Comparison of ENCODE assay signal across 19 cellular contexts in the genomic region with DNA sequence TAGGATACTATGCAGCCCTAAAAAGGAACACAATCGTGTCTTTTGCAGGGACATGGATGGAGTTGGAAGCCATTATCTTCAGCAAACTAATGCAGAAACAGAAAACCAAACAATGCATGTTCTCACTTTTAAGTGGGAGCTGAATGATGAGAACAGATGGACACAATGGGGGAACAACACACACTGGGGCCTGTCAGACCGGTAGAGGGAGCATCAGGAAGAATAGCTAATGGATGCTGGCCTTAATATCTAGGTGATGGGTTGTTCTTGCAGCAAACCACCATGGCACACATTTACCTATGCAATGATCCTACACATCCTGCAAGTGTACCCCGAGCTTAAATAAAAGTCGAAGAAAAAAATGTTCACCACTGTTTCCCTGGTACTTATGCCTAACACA. TPM values are rescaled to one million over a fixed set of nuclear protein-coding genes. Genes with fewer than 3 reads are reported as not detected.
A peak's percentile ranks its signal among the peaks of the same experiment; 100 is the strongest.
DNase-seq lines count a peak whose midpoint lies in the region; ATAC-seq and TF ChIP-seq lines count a peak whose summit lies in the region.
"Had no signal": no experiment of that assay in that cellular context is flagged by ENCODE, and none has a peak within 500 bp of the region (broad histone marks: within the 10 kb centered on the region; RNA-seq: fewer than 3 reads in every experiment).

No MANE protein-coding gene starts in this region.

- H3K27ac ChIP-seq in AG04450 (ENCODE audit: low read depth, low read length) (no peak overlapping the region), GM23338 (ENCODE audit: low read depth) (no peak overlapping the region)
- H3K27ac ChIP-seq in CD8-positive, alpha-beta memory T cell (ENCODE audit: low read depth, low read length), result no peak overlapping the region
- H3K27ac ChIP-seq: cardiac muscle cell, lower lobe of right lung, parathyroid adenoma, Peyer's patch, sigmoid colon, SK-N-MC had no signal

- H3K27ac Mint-ChIP-seq in GM23338, result no peak overlapping the region
- H3K27ac Mint-ChIP-seq in WTC11, result no peak overlapping the region
- peak overlapping the region in 4 of 8 donors; percentile 6 to 74 (median 64) for H3K27ac Mint-ChIP-seq in CD8-positive, alpha-beta memory T cell
- H3K27ac Mint-ChIP-seq: activated T-helper 17 cell treated with anti-CD3 and anti-CD28 coated beads, Interleukin-2, amount 50 U/mL, for 72 hours; stimulated activated memory B cell treated with anti-CD40 and anti-IgM and Interleukin-4, amounts not matched to agents 10 μg/mL and 1 μg/mL and 100 μg/mL, for 72 hours had no signal

- 0 out of 2 replicates have a peak, but pooled peaks have one; percentile 11 for TF ChIP-seq CTCF in AG04450 (IDR thresholded peaks at IDR 0.05; ENCODE audit: low read depth, low read length)
- peak; percentile 58 to 71 for TF ChIP-seq CTCF in GM23338 (conservative IDR thresholded peaks at IDR 0.05; ENCODE audit: low read depth in 2 of 2)
- no peak for TF ChIP-seq CTCF in WTC11 (IDR thresholded peaks at IDR 0.05)
- peak; percentile 10 for TF ChIP-seq CTCF in fibroblast of mammary gland (conservative IDR thresholded peaks at IDR 0.05; ENCODE audit: control insufficient read depth, insufficient read depth, low read depth, low read length)

- ATAC-seq in GM23338 (peak; percentile 70), WTC11 (peak; percentile 81), HG03135 (IDR thresholded peaks at IDR 0.05; ENCODE audit: unreplicated experiment) (no peak)
- ATAC-seq: activated T-helper 17 cell treated with anti-CD3 and anti-CD28 coated beads, Interleukin-2, amount 50 U/mL, for 72 hours; lower lobe of right lung; stimulated activated memory B cell treated with anti-CD40 and anti-IgM and Interleukin-4, amounts not matched to agents 10 μg/mL and 1 μg/mL and 100 μg/mL, for 72 hours had no signal

- 0 out of 3 replicates have a peak, but pooled peaks cover 2% of the 10 kb centered on the region for H3K4me1 Mint-ChIP-seq in GM23338
- peaks cover 10% of the 10 kb centered on the region for H3K4me1 Mint-ChIP-seq in WTC11
- peaks cover 34 to 66% (median 61%) of the 10 kb centered on the region in 3 donors for H3K4me1 Mint-ChIP-seq in CD8-positive, alpha-beta memory T cell

- no peaks in the 10 kb centered on the region for H3K36me3 ChIP-seq in GM23338 (ENCODE audit: insufficient read depth)
- H3K36me3 ChIP-seq in CD8-positive, alpha-beta memory T cell (ENCODE audit: insufficient read depth, low read length), result peaks cover 5% of the 10 kb centered on the region
- H3K36me3 ChIP-seq: cardiac muscle cell had no signal

- no peak for DNase-seq in AG04450 (ENCODE audit: low read depth, low spot score)
- DNase-seq in GM23338 (ENCODE audit: low spot score), result peak; percentile 55
- no peak for DNase-seq in WTC11 (ENCODE audit: low spot score)
- no peak for DNase-seq in fibroblast of mammary gland (ENCODE audit: low read depth)
- no peak for DNase-seq in mesenteric fat pad (ENCODE audit: low spot score)
- no peak for DNase-seq in globus pallidus (ENCODE audit: low spot score)
- no peak for DNase-seq in CD8-positive, alpha-beta memory T cell
- DNase-seq: effector CD4-positive, alpha-beta T cell; lower lobe of right lung; NCI-H1105; Peyer's patch; sigmoid colon; T-helper 9 cell had no signal

- no peaks in the 10 kb centered on the region for H3K4me1 ChIP-seq in GM23338 (ENCODE audit: insufficient read depth)
- H3K4me1 ChIP-seq in CD8-positive, alpha-beta memory T cell (ENCODE audit: insufficient read depth, low read length), result no peaks in the 10 kb centered on the region
- H3K4me1 ChIP-seq: lower lobe of right lung, parathyroid adenoma, Peyer's patch, sigmoid colon had no signal

- no peaks in the 10 kb centered on the region for H3K9me3 Mint-ChIP-seq in GM23338
- H3K9me3 Mint-ChIP-seq in WTC11, result peaks cover 5% of the 10 kb centered on the region
- peaks cover 0 to 2% (median 0%) of the 10 kb centered on the region in 5 donors for H3K9me3 Mint-ChIP-seq in CD8-positive, alpha-beta memory T cell
- H3K9me3 Mint-ChIP-seq: activated T-helper 17 cell treated with anti-CD3 and anti-CD28 coated beads, Interleukin-2, amount 50 U/mL, for 72 hours had no signal

- CTCF ChIA-PET in AG04450 (lab: Charles Lee), result interaction anchor here (0.8 kb wide), 1 partner anchor 10 kb away, joined by 3 read pairs; no protein-coding TSS in a partner anchor
- CTCF ChIA-PET in WTC11 (lab: Charles Lee), result interaction anchor here (0.6 to 1.6 kb wide), 16 partner anchors 9 to 229 kb away, joined by 3 to 8 read pairs (median 4); partner anchors contain the start of genes CEP97 and PCNP
- CTCF ChIA-PET in CD8-positive, alpha-beta memory T cell (lab: Charles Lee), result no interaction called here

- H3K27me3 Mint-ChIP-seq in GM23338 (ENCODE audit: insufficient read depth, low read depth, poor library complexity) (no peaks in the 10 kb centered on the region), WTC11 (ENCODE audit: low read depth) (no peaks in the 10 kb centered on the region)
- no peaks in the 10 kb centered on the region for H3K27me3 Mint-ChIP-seq in CD8-positive, alpha-beta memory T cell
- H3K27me3 Mint-ChIP-seq: activated T-helper 17 cell treated with anti-CD3 and anti-CD28 coated beads, Interleukin-2, amount 50 U/mL, for 72 hours; stimulated activated memory B cell treated with anti-CD40 and anti-IgM and Interleukin-4, amounts not matched to agents 10 μg/mL and 1 μg/mL and 100 μg/mL, for 72 hours had no signal

- H3K27me3 ChIP-seq in AG04450 (ENCODE audit: control insufficient read depth, insufficient read depth, low read length) (no peaks in the 10 kb centered on the region), GM23338 (ENCODE audit: insufficient read depth) (no peaks in the 10 kb centered on the region)
- no peaks in the 10 kb centered on the region for H3K27me3 ChIP-seq in CD8-positive, alpha-beta memory T cell (ENCODE audit: insufficient read depth, low read length, poor library complexity, severe bottlenecking)
- H3K27me3 ChIP-seq: cardiac muscle cell, Peyer's patch, sigmoid colon had no signal

- H3K36me3 Mint-ChIP-seq in GM23338 (ENCODE audit: low read depth) (peaks cover 4% of the 10 kb centered on the region; the same call in 1 of the 3 replicates), WTC11 (peaks cover 5% of the 10 kb centered on the region)
- peaks cover 10 to 62% (median 15%) of the 10 kb centered on the region in 3 donors for H3K36me3 Mint-ChIP-seq in CD8-positive, alpha-beta memory T cell

- H3K4me3 Mint-ChIP-seq in GM23338 (no peak overlapping the region), WTC11 (no peak overlapping the region)
- no peak overlapping the region for H3K4me3 Mint-ChIP-seq in CD8-positive, alpha-beta memory T cell
- H3K4me3 Mint-ChIP-seq: activated T-helper 17 cell treated with anti-CD3 and anti-CD28 coated beads, Interleukin-2, amount 50 U/mL, for 72 hours; stimulated activated memory B cell treated with anti-CD40 and anti-IgM and Interleukin-4, amounts not matched to agents 10 μg/mL and 1 μg/mL and 100 μg/mL, for 72 hours had no signal

- H3K4me3 ChIP-seq in AG04450 (ENCODE audit: low read depth, low read length) (no peak overlapping the region), GM23338 (no peak overlapping the region), fibroblast of mammary gland (ENCODE audit: control insufficient read depth, low read depth, low read length) (no peak overlapping the region)
- H3K4me3 ChIP-seq in CD8-positive, alpha-beta memory T cell (ENCODE audit: low read length), result no peak overlapping the region
- H3K4me3 ChIP-seq: cardiac muscle cell, lower lobe of right lung, Peyer's patch, sigmoid colon, SK-N-MC had no signal

- H3K9me2 ChIP-seq in GM23338 (ENCODE audit: insufficient read depth), result no peaks in the 10 kb centered on the region

- no peaks in the 10 kb centered on the region for H3F3A ChIP-seq in GM23338 (replicated peaks; ENCODE audit: low read depth)

- no peak overlapping the region for H2AFZ ChIP-seq in GM23338
- H2AFZ ChIP-seq: parathyroid adenoma had no signal

- no peaks in the 10 kb centered on the region for H4K20me1 ChIP-seq in GM23338 (replicated peaks; ENCODE audit: insufficient read depth)

- H3K9me3 ChIP-seq in AG04450 (ENCODE audit: control insufficient read depth, insufficient read depth, low read length), result no peaks in the 10 kb centered on the region
- no peaks in the 10 kb centered on the region for H3K9me3 ChIP-seq in CD8-positive, alpha-beta memory T cell (ENCODE audit: low read length)
- H3K9me3 ChIP-seq: lower lobe of right lung, Peyer's patch, sigmoid colon had no signal

- no peaks in the 10 kb centered on the region for H3K79me2 ChIP-seq in GM23338 (replicated peaks; ENCODE audit: insufficient read depth)

- no peak overlapping the region for H3K4me2 ChIP-seq in GM23338

- POLR2A ChIA-PET in AG04450 (lab: Yijun Ruan, JAX), result no interaction called here
- POLR2A ChIA-PET in WTC11 (lab: Charles Lee), result interaction anchor here (0.9 kb wide), 1 partner anchor 17 kb away, joined by 3 read pairs; no protein-coding TSS in a partner anchor
- POLR2A ChIA-PET in CD8-positive, alpha-beta memory T cell (lab: Charles Lee), result no interaction called here

TF ChIP-seq in GM23338, 12 proteins besides CTCF, POLR2A, EP300 and RAD21 (continues in another document):
- no peak for TF ChIP-seq CREB1 (CRISPR knock-in tag; IDR thresholded peaks at IDR 0.05; ENCODE audit: low read depth)
- no peak for TF ChIP-seq ZNF114 (CRISPR knock-in tag; IDR thresholded peaks at IDR 0.05)
- no peak for TF ChIP-seq POLR2AphosphoS5 (IDR thresholded peaks at IDR 0.05; ENCODE audit: low read depth)
- no peak for TF ChIP-seq STAT1 (IDR thresholded peaks at IDR 0.05; ENCODE audit: unreplicated experiment)
- TF ChIP-seq ZNF331 (CRISPR knock-in tag; IDR thresholded peaks at IDR 0.05; ENCODE audit: low read depth), result no peak
- no peak for TF ChIP-seq EZH2 (IDR thresholded peaks at IDR 0.05; ENCODE audit: low read depth, unreplicated experiment)

TF ChIP-seq in WTC11, 78 proteins besides CTCF, POLR2A, EP300 and RAD21 (continues in another document):
- TF ChIP-seq NFATC4 (CRISPR knock-in tag; IDR thresholded peaks at IDR 0.05), result no peak
- TF ChIP-seq HMGA2 (CRISPR knock-in tag; IDR thresholded peaks at IDR 0.05), result no peak
- TF ChIP-seq, protein P1, sequence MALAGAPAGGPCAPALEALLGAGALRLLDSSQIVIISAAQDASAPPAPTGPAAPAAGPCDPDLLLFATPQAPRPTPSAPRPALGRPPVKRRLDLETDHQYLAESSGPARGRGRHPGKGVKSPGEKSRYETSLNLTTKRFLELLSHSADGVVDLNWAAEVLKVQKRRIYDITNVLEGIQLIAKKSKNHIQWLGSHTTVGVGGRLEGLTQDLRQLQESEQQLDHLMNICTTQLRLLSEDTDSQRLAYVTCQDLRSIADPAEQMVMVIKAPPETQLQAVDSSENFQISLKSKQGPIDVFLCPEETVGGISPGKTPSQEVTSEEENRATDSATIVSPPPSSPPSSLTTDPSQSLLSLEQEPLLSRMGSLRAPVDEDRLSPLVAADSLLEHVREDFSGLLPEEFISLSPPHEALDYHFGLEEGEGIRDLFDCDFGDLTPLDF (CRISPR knock-in tag; IDR thresholded peaks at IDR 0.05), result no peak

RNA-seq across cellular contexts. Expression of gene SENP7, which starts 17.5 kb away (rescaled TPM):
- polyA plus RNA-seq in AG04450 (2011; rRNA removed) (11.8 and 16.1 TPM in 2 replicates), GM23338 (2016; fragmentation: Nextera tagmentation; extraction: Ambion mirVana) (4.5 and 5.0 TPM in 2 replicates)
- polyA minus RNA-seq in AG04450 (2011; rRNA and poly(A)+ RNA removed), result 10.3 and 18.5 TPM in 2 replicates
- total RNA-seq in GM23338 (2014; rRNA removed; shearing (Covaris generic)), result 9.0 and 11.0 TPM in 2 replicates
- total RNA-seq in WTC11 (2021) (9.6 to 10.5 TPM (median 10.2 TPM) in 3 replicates), mesenteric fat pad (10.1 TPM)
- total RNA-seq in CD8-positive, alpha-beta memory T cell, result 10 to 100 TPM; 11.1 to 13.2 TPM
- 8.3 TPM for polyA plus RNA-seq in CD8-positive, alpha-beta memory T cell
